ENCODE assay signal across 15 cellular contexts in the genomic region with DNA sequence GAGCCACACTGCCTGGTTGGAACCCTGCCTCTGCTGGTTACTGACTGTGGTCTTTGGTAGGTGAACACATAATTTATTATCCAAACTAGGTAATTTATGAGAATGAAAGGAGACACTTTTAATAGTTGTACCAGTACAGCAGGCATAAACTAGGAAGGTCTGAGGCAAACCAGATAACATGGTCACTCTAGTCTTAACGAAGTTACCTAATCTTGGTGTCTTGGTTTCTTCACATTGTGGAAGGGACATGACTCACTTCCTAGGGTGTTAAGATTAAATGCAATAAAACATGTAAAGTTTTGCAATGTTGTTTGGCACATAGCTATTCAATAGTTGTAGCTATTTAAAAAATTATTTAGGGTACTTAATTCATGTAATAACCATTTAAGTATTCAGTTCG. TPM values are rescaled to one million over a fixed set of nuclear protein-coding genes. Genes with fewer than 3 reads are reported as not detected.
DNase-seq lines count a peak whose midpoint lies in the region; ATAC-seq and TF ChIP-seq lines count a peak whose summit lies in the region.
"Had no signal": no experiment of that assay in that cellular context is flagged by ENCODE, and none has a peak within 500 bp of the region (broad histone marks: within the 10 kb centered on the region; RNA-seq: fewer than 3 reads in every experiment).

No MANE protein-coding gene starts in this region.

- BruUV-seq in PC-3 (replicated peaks; lab: Mats Ljungman, UMichigan): no TSS peak

- H2AFZ ChIP-seq in PC-3 (ENCODE audit: low read length): no peak overlapping the region

- no peaks in the 10 kb centered on the region for H3K9me3 Mint-ChIP-seq in CD4-positive, alpha-beta T cell

- no peak overlapping the region for H3K9ac ChIP-seq in PC-3 (ENCODE audit: low read length)

- no peaks in the 10 kb centered on the region for H3K4me1 Mint-ChIP-seq in CD4-positive, alpha-beta T cell (ENCODE audit: low read depth)

- no peak for TF ChIP-seq POLR2A in sigmoid colon (IDR thresholded peaks at IDR 0.05)

- H3K27me3 ChIP-seq in HL-60 (ENCODE audit: insufficient read depth, poor library complexity, severe bottlenecking) (no peaks in the 10 kb centered on the region), PC-3 (ENCODE audit: low read length) (no peaks in the 10 kb centered on the region), sigmoid colon (no peaks in the 10 kb centered on the region)
- no peaks in the 10 kb centered on the region for H3K27me3 ChIP-seq in CD4-positive, alpha-beta T cell (ENCODE audit: control insufficient read depth, insufficient read depth, low read length)
- H3K27me3 ChIP-seq: SJSA1 had no signal

- ATAC-seq in PC-3 (0 out of 2 replicates have a peak, but pooled peaks have one; percentile 16), esophagus mucosa (peak; percentile 48), GM21528 (IDR thresholded peaks at IDR 0.05; ENCODE audit: low FRiP score, unreplicated experiment) (no peak)
- ATAC-seq in CD4-positive, alpha-beta T cell (ENCODE audit: poor library complexity): no peak

- H3K4me1 ChIP-seq in PC-3 (ENCODE audit: insufficient read depth, low read length) (peaks cover 10% of the 10 kb centered on the region), sigmoid colon (peaks cover 0 to 99% (median 92%) of the 10 kb centered on the region in 4 donors)

- no peak for TF ChIP-seq CTCF in HL-60 (IDR thresholded peaks at IDR 0.05; ENCODE audit: insufficient read depth, low read length)
- TF ChIP-seq CTCF in PC-3 (conservative IDR thresholded peaks at IDR 0.05; ENCODE audit: low read depth, low read length): no peak
- TF ChIP-seq CTCF in sigmoid colon (IDR thresholded peaks at IDR 0.05): no peak
- no peak for TF ChIP-seq CTCF in CD4-positive, alpha-beta T cell (IDR thresholded peaks at IDR 0.05)

- DNase-seq in HL-60 (ENCODE audit: low read depth in 1 of 2, low spot score in 1 of 2): peak; percentile 34 to 43
- DNase-seq in PC-3: no peak
- peak; percentile 84 for DNase-seq in sigmoid colon
- no peak for DNase-seq in head of caudate nucleus
- DNase-seq in amygdala (lab: John Stamatoyannopoulos, UW): no peak
- DNase-seq in CD4-positive, alpha-beta T cell: no peak
- DNase-seq: C1 segment of cervical spinal cord; NCI-H1436; NCI-H526; psoas muscle; stimulated activated CD4-positive, alpha-beta T cell treated with anti-CD3 and anti-CD28 coated beads, Interleukin-4, amount 100 ng/mL, for 24 hours; stimulated activated naive CD4-positive, alpha-beta T cell treated with Interleukin-2 at 50 U/mL for 16 hours had no signal

- TF ChIP-seq EP300 in sigmoid colon (IDR thresholded peaks at IDR 0.05): peak; percentile 51 to 93 (median 82)

- peaks cover 19% of the 10 kb centered on the region for H3K79me2 ChIP-seq in PC-3 (ENCODE audit: low read length)

- no peaks in the 10 kb centered on the region for H3K27me3 Mint-ChIP-seq in CD4-positive, alpha-beta T cell

- no peaks in the 10 kb centered on the region for H3K9me2 ChIP-seq in PC-3 (replicated peaks; ENCODE audit: low read length)

- H3K27ac ChIP-seq in HL-60 (replicated peaks): no peak overlapping the region; the same call in 1 of the 2 replicates
- H3K27ac ChIP-seq in PC-3 (ENCODE audit: low read length): no peak overlapping the region
- peak overlapping the region; percentile 25 to 75 (median 66) for H3K27ac ChIP-seq in sigmoid colon
- no peak overlapping the region for H3K27ac ChIP-seq in CD4-positive, alpha-beta T cell (ENCODE audit: low read depth, low read length)
- H3K27ac ChIP-seq: psoas muscle, SJSA1 had no signal

- 79 to 85% methylated on average over 2 of the region's 2 CpGs for WGBS in sigmoid colon, 2 donors

- no peak overlapping the region for H3K4me3 Mint-ChIP-seq in CD4-positive, alpha-beta T cell

- intact Hi-C loops in PC-3 (cut with micrococcal nuclease): no loop called here
- intact Hi-C loops in sigmoid colon (cut with DNase I): loop anchor here (5.0 kb wide), 1 partner anchor 188 kb away; no protein-coding TSS in a partner anchor
- intact Hi-C loops in head of caudate nucleus (cut with DNase I): no loop called here
- intact Hi-C loops in CD4-positive, alpha-beta T cell (cut with DNase I, micrococcal nuclease): no loop called here

- H3K36me3 ChIP-seq in PC-3 (ENCODE audit: low read depth, low read length) (no peaks in the 10 kb centered on the region), sigmoid colon (no peaks in the 10 kb centered on the region)

- H3K36me3 Mint-ChIP-seq in CD4-positive, alpha-beta T cell (ENCODE audit: low read depth): no peaks in the 10 kb centered on the region

- no peaks in the 10 kb centered on the region for H3K9me3 ChIP-seq in PC-3 (ENCODE audit: low read length)
- no peaks in the 10 kb centered on the region for H3K9me3 ChIP-seq in sigmoid colon
- H3K9me3 ChIP-seq in CD4-positive, alpha-beta T cell (ENCODE audit: control insufficient read depth, low read length): no peaks in the 10 kb centered on the region
- H3K9me3 ChIP-seq: psoas muscle, SJSA1 had no signal

- no peak overlapping the region for H3K4me2 ChIP-seq in PC-3 (ENCODE audit: low read length)

- CTCF ChIA-PET in PC-3 (lab: Charles Lee): no interaction called here
- CTCF ChIA-PET in CD4-positive, alpha-beta T cell (lab: Charles Lee): no interaction called here

- H3K4me3 ChIP-seq in HL-60 (replicated peaks; ENCODE audit: insufficient read depth, low read length): no peak overlapping the region
- H3K4me3 ChIP-seq in PC-3 (ENCODE audit: low read length): no peak overlapping the region
- no peak overlapping the region for H3K4me3 ChIP-seq in sigmoid colon
- H3K4me3 ChIP-seq: psoas muscle, SJSA1 had no signal

- POLR2A ChIA-PET in PC-3 (lab: Charles Lee; ENCODE audit: unreplicated experiment): no interaction called here
- POLR2A ChIA-PET in CD4-positive, alpha-beta T cell (lab: Charles Lee): no interaction called here

- H3F3A ChIP-seq in PC-3 (ENCODE audit: low read length, unreplicated experiment): no peaks in the 10 kb centered on the region

- H3K27ac Mint-ChIP-seq in CD4-positive, alpha-beta T cell: no peak overlapping the region

- no peaks in the 10 kb centered on the region for H4K20me1 ChIP-seq in PC-3 (ENCODE audit: low read length)

RNA-seq across cellular contexts. Expression of gene SPTBN1, which starts 23.3 kb away (rescaled TPM):
- 202 and 235 TPM in 2 replicates for total RNA-seq in PC-3 (2014; rRNA removed)
- 77.2 TPM for total RNA-seq in esophagus mucosa
- total RNA-seq in sigmoid colon: 100 to 1,000 TPM; 169 to 273 (median 259) TPM
- 100 to 1,000 TPM in 1 of 3 donors, 10 to 100 TPM in 2; 23.1 to 101 (median 36.6) TPM for polyA plus RNA-seq in sigmoid colon
- total RNA-seq in CD4-positive, alpha-beta T cell: 100 to 1,000 TPM; 156 to 166 TPM

Comparison
In these comparisons a context has a peak if more than half of its experiments do, and no peak if none do; other contexts are left out.
1. DNase-seq: peak in HL-60 (2 of 2) and sigmoid colon (single experiment); none in PC-3 (single experiment), head of caudate nucleus (0 of 42), amygdala (0 of 56) and CD4-positive, alpha-beta T cell (0 of 10).
2. H3K27ac ChIP-seq: peak in sigmoid colon (4 of 4); none in HL-60 (single experiment), PC-3 (single experiment) and CD4-positive, alpha-beta T cell (single experiment).
3. ATAC-seq: peak in PC-3 (single experiment) and esophagus mucosa (single experiment); none in CD4-positive, alpha-beta T cell (single experiment) and GM21528 (single experiment).